Comparison of ENCODE assay signal across 11 cellular contexts in genomic region chr2:3523551-3524041, GRCh38. TPM values are rescaled to one million over a fixed set of nuclear protein-coding genes. Genes with fewer than 3 reads are reported as not detected.
DNase-seq lines count a peak whose midpoint lies in the region; ATAC-seq, FAIRE-seq and TF ChIP-seq lines count a peak whose summit lies in the region.
"Had no signal": no experiment of that assay in that cellular context is flagged by ENCODE, and none has a peak within 500 bp of the region (broad histone marks: within the 10 kb centered on the region; RNA-seq: fewer than 3 reads in every experiment).

No MANE protein-coding gene starts in this region.

- FAIRE-seq in bronchial epithelial cell (lab: Jason Lieb, UNC), result no peak
- FAIRE-seq: pancreas had no signal

- intact Hi-C loops in left ventricle myocardium superior (cut with micrococcal nuclease), result no loop called here
- intact Hi-C loops in right lobe of liver (cut with DNase I), result no loop called here
- intact Hi-C loops in uterus (cut with DNase I; ENCODE audit: low total_unique reads), result no loop called here
- intact Hi-C loops in Calu3 (cut with micrococcal nuclease; ENCODE audit: unreplicated experiment), result no loop called here

- DNase-seq in cardiac muscle cell (ENCODE audit: low read depth in 1 of 2, low spot score in 1 of 2) (peak in 1 of 2 donors; percentile 43), left ventricle myocardium superior (no peak), bronchial epithelial cell (ENCODE audit: low read depth) (peak; percentile 39), right lobe of liver (no peak), uterus (no peak), RPMI8226 (no peak), Calu3 (no peak)
- DNase-seq: colonic mucosa, NCI-H1436, pancreas had no signal

- H3K9me3 ChIP-seq in cardiac muscle cell (ENCODE audit: low read depth) (no peaks in the 10 kb centered on the region), right lobe of liver (no peaks in the 10 kb centered on the region), uterus (no peaks in the 10 kb centered on the region)
- H3K9me3 ChIP-seq: colonic mucosa, pancreas had no signal

- WGBS in right lobe of liver (ENCODE audit: insufficient coverage, low coverage, low lambda C conversion rate, missing lambda C conversion rate), result 15% methylated on average over 4 of the region's 4 CpGs

- no peak for TF ChIP-seq CTCF in cardiac muscle cell (IDR thresholded peaks at IDR 0.05; ENCODE audit: low read depth, low read length)
- no peak for TF ChIP-seq CTCF in bronchial epithelial cell (IDR thresholded peaks at IDR 0.05; ENCODE audit: insufficient read depth, low read length, severe bottlenecking)
- TF ChIP-seq CTCF in right lobe of liver (IDR thresholded peaks at IDR 0.05), result no peak
- no peak for TF ChIP-seq CTCF in uterus (IDR thresholded peaks at IDR 0.05)
- no peak for TF ChIP-seq CTCF in Calu3 (IDR thresholded peaks at IDR 0.05; ENCODE audit: unreplicated experiment)

- ATAC-seq in left ventricle myocardium superior (no peak), right lobe of liver (peak in 2 of 4 donors; percentile 3 to 10), HG03095 (IDR thresholded peaks at IDR 0.05; ENCODE audit: unreplicated experiment) (no peak)

- no TSS peak for BruUV-seq in Calu3 (replicated peaks; lab: Mats Ljungman, UMichigan)

- H3K27me3 ChIP-seq in cardiac muscle cell (no peaks in the 10 kb centered on the region), bronchial epithelial cell (ENCODE audit: control insufficient read depth, insufficient read depth, low read length) (no peaks in the 10 kb centered on the region), right lobe of liver (no peaks in the 10 kb centered on the region), uterus (no peaks in the 10 kb centered on the region)
- H3K27me3 ChIP-seq: colonic mucosa, pancreas had no signal

- H3K4me3 Mint-ChIP-seq in Calu3 (ENCODE audit: low read depth, unreplicated experiment), result no peak overlapping the region

- H3K27ac ChIP-seq in cardiac muscle cell (peak overlapping the region; percentile 21), right lobe of liver (peak overlapping the region; percentile 45 to 67 (median 48)), uterus (peak overlapping the region; percentile 76 to 77)
- H3K27ac ChIP-seq: colonic mucosa had no signal

- H3K9me3 Mint-ChIP-seq in Calu3 (ENCODE audit: low read depth, unreplicated experiment), result no peaks in the 10 kb centered on the region

- H3K27ac Mint-ChIP-seq in Calu3 (ENCODE audit: unreplicated experiment), result no peak overlapping the region

- CTCF ChIA-PET in Calu3 (lab: Charles Lee), result no interaction called here

- H3K4me1 Mint-ChIP-seq in Calu3 (ENCODE audit: low read depth, unreplicated experiment), result peaks cover 33% of the 10 kb centered on the region

- H3K36me3 Mint-ChIP-seq in Calu3 (ENCODE audit: insufficient read depth, unreplicated experiment), result peaks cover 17% of the 10 kb centered on the region

- no peak for TF ChIP-seq POLR2A in right lobe of liver (IDR thresholded peaks at IDR 0.05)
- TF ChIP-seq POLR2A in uterus (IDR thresholded peaks at IDR 0.05), result no peak

- peaks cover 36% of the 10 kb centered on the region for H3K4me1 ChIP-seq in cardiac muscle cell (ENCODE audit: low read depth)
- peaks cover 0 to 52% (median 16%) of the 10 kb centered on the region in 4 donors for H3K4me1 ChIP-seq in right lobe of liver
- peaks cover 4 to 6% of the 10 kb centered on the region in 2 donors for H3K4me1 ChIP-seq in uterus

- H3K4me3 ChIP-seq in cardiac muscle cell (no peak overlapping the region), bronchial epithelial cell (ENCODE audit: low read depth, low read length) (no peak overlapping the region), right lobe of liver (no peak overlapping the region), uterus (no peak overlapping the region)
- H3K4me3 ChIP-seq: colonic mucosa, pancreas had no signal

- no peaks in the 10 kb centered on the region for H3K27me3 Mint-ChIP-seq in Calu3 (ENCODE audit: unreplicated experiment)

- H3K36me3 ChIP-seq in cardiac muscle cell (no peaks in the 10 kb centered on the region), bronchial epithelial cell (ENCODE audit: control insufficient read depth, insufficient read depth, low read length) (no peaks in the 10 kb centered on the region), right lobe of liver (no peaks in the 10 kb centered on the region), uterus (no peaks in the 10 kb centered on the region)
- H3K36me3 ChIP-seq: colonic mucosa, pancreas had no signal

RNA-seq across cellular contexts. Expression of gene ADI1, which starts 4.3 kb away (rescaled TPM):
- total RNA-seq in cardiac muscle cell, result 15.3 and 26.5 TPM in 2 replicates
- polyA plus RNA-seq in cardiac muscle cell, result 30.3 and 65.9 TPM in 2 replicates
- total RNA-seq in left ventricle myocardium superior, result 153 TPM
- 21.9 and 29.5 TPM in 2 replicates for total RNA-seq in bronchial epithelial cell
- total RNA-seq in right lobe of liver, result 100 to 1,000 TPM; 165 to 470 (median 246) TPM
- total RNA-seq in uterus, result 10 to 100 TPM; 31.5 to 65.0 (median 37.9) TPM
- 30.1 and 32.6 TPM in 2 replicates for total RNA-seq in Calu3 (2022)

RNA-seq across cellular contexts. Expression of gene RNASEH1, which starts 34.5 kb away (rescaled TPM):
- 24.3 and 24.5 TPM in 2 replicates for total RNA-seq in cardiac muscle cell
- polyA plus RNA-seq in cardiac muscle cell, result 34.9 and 41.5 TPM in 2 replicates
- total RNA-seq in left ventricle myocardium superior, result 22.9 TPM
- 43.1 and 51.9 TPM in 2 replicates for total RNA-seq in bronchial epithelial cell
- 10 to 100 TPM in 3 of 6 experiments, 1 to 10 TPM in 3; 8.3 to 12.2 (median 10.0) TPM for total RNA-seq in right lobe of liver
- total RNA-seq in uterus, result 10 to 100 TPM in 3 of 4 donors, 1 to 10 TPM in 1; 4.1 to 28.6 (median 15.2) TPM
- 29.8 and 30.2 TPM in 2 replicates for total RNA-seq in Calu3 (2022)

RNA-seq across cellular contexts. Expression of gene RPS7, which starts 51.5 kb away (rescaled TPM):
- total RNA-seq in cardiac muscle cell, result 2,923 and 3,227 TPM in 2 replicates
- polyA plus RNA-seq in cardiac muscle cell, result 487 and 521 TPM in 2 replicates
- 574 TPM for total RNA-seq in left ventricle myocardium superior
- total RNA-seq in bronchial epithelial cell, result 1,493 and 1,994 TPM in 2 replicates
- total RNA-seq in right lobe of liver, result 1,000 to 10,000 TPM in 2 of 6 experiments, 100 to 1,000 TPM in 4; 366 to 1,499 (median 423) TPM
- 1,000 to 10,000 TPM; 1,483 to 9,424 (median 4,498) TPM for total RNA-seq in uterus
- total RNA-seq in Calu3 (2022), result 1,135 and 1,226 TPM in 2 replicates

Comparison
In these comparisons a context has a peak if more than half of its experiments do, and no peak if none do; other contexts are left out.
1. H3K27ac ChIP-seq: peak in every context shown above with its lines; median percentile 76 in uterus; 48 in right lobe of liver; 21 in cardiac muscle cell.